Comparison of ENCODE assay signal across 26 cellular contexts in genomic region chr4:81085291-81085690, GRCh38. TPM values are rescaled to one million over a fixed set of nuclear protein-coding genes. Genes with fewer than 3 reads are reported as not detected.
A peak's percentile ranks its signal among the peaks of the same experiment; 100 is the strongest.
DNase-seq lines count a peak whose midpoint lies in the region; ATAC-seq, FAIRE-seq and TF ChIP-seq lines count a peak whose summit lies in the region.
"Had no signal": no experiment of that assay in that cellular context is flagged by ENCODE, and none has a peak within 500 bp of the region (broad histone marks: within the 10 kb centered on the region; RNA-seq: fewer than 3 reads in every experiment).

No MANE protein-coding gene starts in this region.

- FAIRE-seq in bronchial epithelial cell (lab: Jason Lieb, UNC), result no peak
- FAIRE-seq: GM12891 had no signal

- H3K9me2 ChIP-seq in GM23248 (ENCODE audit: insufficient read depth), result no peaks in the 10 kb centered on the region

- H4K20me1 ChIP-seq in GM23248 (ENCODE audit: insufficient read depth), result no peaks in the 10 kb centered on the region
- H4K20me1 ChIP-seq: BLaER1 treated with 17β-estradiol and CSF1 and Interleukin-3, amounts not matched to agents 10 nM and 100 nM had no signal

- no peaks in the 10 kb centered on the region for H3K36me3 ChIP-seq in ACC112 (ENCODE audit: insufficient read depth, low read length)
- no peaks in the 10 kb centered on the region for H3K36me3 ChIP-seq in GM23248 (ENCODE audit: low read depth)
- no peaks in the 10 kb centered on the region for H3K36me3 ChIP-seq in bronchial epithelial cell (ENCODE audit: control insufficient read depth, insufficient read depth, low read length)

- no peaks in the 10 kb centered on the region for H3K9me3 ChIP-seq in GM23248 (ENCODE audit: low read depth)
- H3K9me3 ChIP-seq: Caco-2 had no signal

- in situ Hi-C loops in GM23248 (cut with MboI), result no loop called here

- WGBS in GM23248 (ENCODE audit: low coverage in 1 of 2, low lambda C conversion rate in 2 of 2, missing lambda C conversion rate in 2 of 2), 2 experiments, result 51 to 52% methylated on average over 3 of the region's 3 CpGs

- DNase-seq in GM23248 (peak; percentile 74), bronchial epithelial cell (ENCODE audit: low read depth) (peak; percentile 27), fibroblast of the aortic adventitia (ENCODE audit: low read depth) (peak; percentile 17), middle frontal gyrus (ENCODE audit: extremely low spot score, low spot score) (no peak), mesenteric fat pad (ENCODE audit: low spot score) (no peak), NCI-H1436 treated with DMSO at 0.1 percent for 48 hours (lab: John Stamatoyannopoulos, UW) (no peak)
- DNase-seq: Caco-2; CD4-positive, alpha-beta memory T cell; DMS 273 treated with DMSO at 0.1 percent for 48 hours; DMS79 treated with DMSO at 0.1 percent for 48 hours; Kasumi-1; NCI-H1092; NCI-H1436; NCI-H1930; NCI-H2227 treated with DMSO at 0.1 percent for 48 hours; NCI-H774; NK-92 treated with Interleukin-12 subunit alpha and Interleukin-12 subunit beta, amount 100 ng/mL, for 24 hours; SHP77 treated with DMSO at 0.1 percent for 48 hours had no signal

- TF ChIP-seq CTCF in bronchial epithelial cell (IDR thresholded peaks at IDR 0.05; ENCODE audit: insufficient read depth, low read length, severe bottlenecking) (no peak), fibroblast of the aortic adventitia (IDR thresholded peaks at IDR 0.05; ENCODE audit: insufficient read depth, low read length) (no peak)

- H3K79me2 ChIP-seq in ACC112 (ENCODE audit: control insufficient read depth, insufficient read depth, low read length, unreplicated experiment) (no peaks in the 10 kb centered on the region), GM23248 (ENCODE audit: insufficient read depth) (no peaks in the 10 kb centered on the region)

- 0 out of 2 replicates have a peak, but pooled peaks cover 5% of the 10 kb centered on the region for H3F3A ChIP-seq in GM23248 (ENCODE audit: insufficient read depth)

- no peak overlapping the region for H3K4me3 ChIP-seq in ACC112 (ENCODE audit: low read depth, low read length)
- H3K4me3 ChIP-seq in GM23248, result no peak overlapping the region
- no peak overlapping the region for H3K4me3 ChIP-seq in bronchial epithelial cell (ENCODE audit: low read depth, low read length)
- H3K4me3 ChIP-seq in fibroblast of the aortic adventitia (ENCODE audit: low read depth, low read length), result no peak overlapping the region
- H3K4me3 ChIP-seq: BLaER1 treated with 17β-estradiol and CSF1 and Interleukin-3, amounts not matched to agents 10 nM and 100 nM; SK-N-MC had no signal

- no peak for ATAC-seq in GM21786 (IDR thresholded peaks at IDR 0.05; ENCODE audit: unreplicated experiment)

- no peak overlapping the region for H3K4me2 ChIP-seq in GM23248 (ENCODE audit: unreplicated experiment)
- H3K4me2 ChIP-seq: BLaER1 treated with 17β-estradiol and CSF1 and Interleukin-3, amounts not matched to agents 10 nM and 100 nM had no signal

- no peaks in the 10 kb centered on the region for H3K27me3 ChIP-seq in ACC112 (ENCODE audit: insufficient read depth, low read length)
- no peaks in the 10 kb centered on the region for H3K27me3 ChIP-seq in GM23248 (replicated peaks; ENCODE audit: insufficient read depth)
- H3K27me3 ChIP-seq in bronchial epithelial cell (ENCODE audit: control insufficient read depth, insufficient read depth, low read length), result no peaks in the 10 kb centered on the region
- H3K27me3 ChIP-seq: BLaER1 treated with 17β-estradiol and CSF1 and Interleukin-3, amounts not matched to agents 10 nM and 100 nM had no signal

- no peak overlapping the region for H3K9ac ChIP-seq in GM23248
- H3K9ac ChIP-seq: BLaER1 treated with 17β-estradiol and CSF1 and Interleukin-3, amounts not matched to agents 10 nM and 100 nM had no signal

- H2AFZ ChIP-seq in ACC112 (ENCODE audit: low read length, unreplicated experiment), result peak overlapping the region; percentile 6
- H2AFZ ChIP-seq in GM23248, result no peak overlapping the region

- H3K4me1 ChIP-seq in ACC112 (ENCODE audit: control insufficient read depth, insufficient read depth, low read length, unreplicated experiment) (peaks cover 7% of the 10 kb centered on the region), GM23248 (ENCODE audit: insufficient read depth) (peaks cover 12% of the 10 kb centered on the region)
- H3K4me1 ChIP-seq: BLaER1 treated with 17β-estradiol and CSF1 and Interleukin-3, amounts not matched to agents 10 nM and 100 nM; Caco-2 had no signal

- H3K27ac ChIP-seq in ACC112 (ENCODE audit: low read depth, low read length) (no peak overlapping the region), GM23248 (no peak overlapping the region)
- H3K27ac ChIP-seq: BLaER1 treated with 17β-estradiol and CSF1 and Interleukin-3, amounts not matched to agents 10 nM and 100 nM; RWPE1; SK-N-MC had no signal

RNA-seq across cellular contexts. Expression of gene BMP3, which starts 54.8 kb away (rescaled TPM):
- under 0.01 and 0.11 TPM in 2 replicates for total RNA-seq in GM23248 (2014; rRNA removed; shearing (Covaris generic))
- polyA plus RNA-seq in GM23248 (2016; fragmentation: Nextera tagmentation; extraction: Ambion mirVana), result not detected in 2 replicates
- total RNA-seq in bronchial epithelial cell (under 0.01 and 0.38 TPM in 2 replicates), fibroblast of the aortic adventitia (ENCODE audit: low replicate concordance) (0.18 TPM in 1 of 2 replicates, not detected in the other), mesenteric fat pad (not detected)
- total RNA-seq: A172; Caco-2; CD4-positive, alpha-beta memory T cell; H4 had no signal
- polyA plus RNA-seq: CD4-positive, alpha-beta memory T cell had no signal

Comparison
In these comparisons a context has a peak if more than half of its experiments do, and no peak if none do; other contexts are left out.
1. DNase-seq: peak in GM23248 (single experiment), bronchial epithelial cell (single experiment) and fibroblast of the aortic adventitia (single experiment); none in middle frontal gyrus (single experiment), mesenteric fat pad (single experiment) and NCI-H1436 treated with DMSO at 0.1 percent for 48 hours (single experiment).